Comparison of ENCODE assay signal across 13 cellular contexts in genomic region chr11:35211952-35212351, GRCh38.
DNase-seq lines count a peak whose midpoint lies in the region; ATAC-seq and TF ChIP-seq lines count a peak whose summit lies in the region.
"Had no signal": no experiment of that assay in that cellular context is flagged by ENCODE, and none has a peak within 500 bp of the region (broad histone marks: within the 10 kb centered on the region; RNA-seq: fewer than 3 reads in every experiment).

No MANE protein-coding gene starts in this region.

- H3K27ac ChIP-seq in IMR-90 (ENCODE audit: insufficient read depth, low read length) (0 out of 2 replicates have a peak overlapping the region, but pooled peaks have one; percentile 98), Panc1 (ENCODE audit: low read length) (peak overlapping the region; percentile 60), fibroblast of lung (ENCODE audit: insufficient read depth, low read length) (peak overlapping the region; percentile 64), spleen (peak overlapping the region in 7 of 8 donors; percentile 74 to 91 (median 82)), GM23338 (ENCODE audit: low read depth) (no peak overlapping the region)

- H3K9me3 ChIP-seq in IMR-90 (ENCODE audit: control insufficient read depth, insufficient read depth, low read length) (peaks cover 6% of the 10 kb centered on the region; the same call in 1 of the 2 replicates), Panc1 (ENCODE audit: control insufficient read depth, insufficient read depth, low read depth, low read length) (no peaks in the 10 kb centered on the region), fibroblast of lung (ENCODE audit: control insufficient read depth, insufficient read depth, low read depth, low read length) (no peaks in the 10 kb centered on the region), spleen (peaks cover 0 to 14% (median 12%) of the 10 kb centered on the region in 8 donors)
- H3K9me3 ChIP-seq: MG63 had no signal

- no peak overlapping the region for H4K5ac ChIP-seq in IMR-90 (ENCODE audit: low read depth, low read length)

- no peak overlapping the region for H3K4me3 ChIP-seq in IMR-90 (ENCODE audit: insufficient read depth, low read depth, low read length)
- H3K4me3 ChIP-seq in Panc1 (ENCODE audit: low read depth in 2 of 2, low read length in 2 of 2), result no peak overlapping the region
- no peak overlapping the region for H3K4me3 ChIP-seq in fibroblast of lung (replicated peaks in 1 of 4; ENCODE audit: control extremely low read depth in 1 of 4, insufficient read depth in 1 of 4, low read depth in 3 of 4, low read length in 4 of 4)
- peak overlapping the region in 1 of 8 donors; percentile 38 for H3K4me3 ChIP-seq in spleen
- H3K4me3 ChIP-seq in GM23338, result no peak overlapping the region
- H3K4me3 ChIP-seq: MG63 had no signal

- no peak overlapping the region for H3K18ac ChIP-seq in IMR-90 (ENCODE audit: low read depth, low read length)

- H2AFZ ChIP-seq in IMR-90 (replicated peaks; ENCODE audit: low read length, poor library complexity) (no peak overlapping the region), fibroblast of lung (ENCODE audit: low read length) (no peak overlapping the region), GM23338 (no peak overlapping the region)

- H3K36me3 ChIP-seq in IMR-90 (ENCODE audit: control insufficient read depth, insufficient read depth, low read length), result peaks cover 46% of the 10 kb centered on the region
- peaks cover 48% of the 10 kb centered on the region for H3K36me3 ChIP-seq in Panc1 (ENCODE audit: control insufficient read depth, insufficient read depth, low read length)
- H3K36me3 ChIP-seq in fibroblast of lung (ENCODE audit: control insufficient read depth, insufficient read depth, low read length), result peaks cover 24% of the 10 kb centered on the region
- peaks cover 2 to 91% (median 38%) of the 10 kb centered on the region in 6 donors for H3K36me3 ChIP-seq in spleen
- H3K36me3 ChIP-seq in GM23338 (ENCODE audit: insufficient read depth), result no peaks in the 10 kb centered on the region

- no CpG with 5 or more reads among the region's 3 CpGs for WGBS in IMR-90 (ENCODE audit: extremely low coverage in 2 of 2, insufficient read length in 1 of 2), 2 experiments
- WGBS in spleen, 5 donors, result 31 to 51% (median 49%) methylated on average over 3 of the region's 3 CpGs

- no peak overlapping the region for H2BK20ac ChIP-seq in IMR-90 (ENCODE audit: low read depth, low read length)

- no peaks in the 10 kb centered on the region for H3K27me3 ChIP-seq in IMR-90 (ENCODE audit: control insufficient read depth, insufficient read depth, low read length)
- H3K27me3 ChIP-seq in Panc1 (ENCODE audit: control insufficient read depth, insufficient read depth, low read length), result no peaks in the 10 kb centered on the region
- no peaks in the 10 kb centered on the region for H3K27me3 ChIP-seq in fibroblast of lung (ENCODE audit: control insufficient read depth, insufficient read depth, low read length)
- no peaks in the 10 kb centered on the region for H3K27me3 ChIP-seq in spleen (replicated peaks in 1 of 7)
- H3K27me3 ChIP-seq in GM23338 (ENCODE audit: insufficient read depth), result no peaks in the 10 kb centered on the region
- H3K27me3 ChIP-seq: MG63 had no signal

- BruUV-seq in IMR-90 (replicated peaks; lab: Mats Ljungman, UMichigan), result no TSS peak
- BruUV-seq in Panc1 (replicated peaks; lab: Mats Ljungman, UMichigan), result no TSS peak

- no peak overlapping the region for H4K91ac ChIP-seq in IMR-90 (ENCODE audit: insufficient read depth, low read depth, low read length)

- peaks cover 4% of the 10 kb centered on the region; the same call in 2 of the 3 replicates for H3K9me3 Mint-ChIP-seq in GM23338
- H3K9me3 Mint-ChIP-seq: stimulated activated naive CD8-positive, alpha-beta T cell treated with anti-CD3 and anti-CD28 coated beads, Interleukin-15, Interleukin-2, amounts not matched to agents 100 ng/mL and 50 ng/mL, for 24 hours had no signal

- no peak for TF ChIP-seq POLR2A in IMR-90 (IDR thresholded peaks at IDR 0.05; ENCODE audit: low read depth, low read length)
- no peak for TF ChIP-seq POLR2A in spleen (IDR thresholded peaks at IDR 0.05)

- no peak overlapping the region for H2BK15ac ChIP-seq in IMR-90 (ENCODE audit: low read depth, low read length)

- H2BK5ac ChIP-seq in IMR-90 (ENCODE audit: low read depth, low read length, poor library complexity, severe bottlenecking), result peak overlapping the region; percentile 95

- peaks cover 25% of the 10 kb centered on the region for H3K9me2 ChIP-seq in GM23338 (ENCODE audit: insufficient read depth)

- H3K79me2 ChIP-seq in fibroblast of lung (ENCODE audit: control insufficient read depth, insufficient read depth, low read length), result peaks cover 31% of the 10 kb centered on the region
- H3K79me2 ChIP-seq in GM23338 (replicated peaks; ENCODE audit: insufficient read depth), result no peaks in the 10 kb centered on the region

- H3K27ac Mint-ChIP-seq in GM23338, result no peak overlapping the region
- H3K27ac Mint-ChIP-seq: activated naive CD4-positive, alpha-beta T cell treated with anti-CD3 and anti-CD28 coated beads, Interleukin-2, amount 50 U/mL, for 72 hours; stimulated activated naive CD8-positive, alpha-beta T cell treated with anti-CD3 and anti-CD28 coated beads, Interleukin-15, Interleukin-2, amounts not matched to agents 100 ng/mL and 50 ng/mL, for 24 hours had no signal

- ATAC-seq in IMR-90 (ENCODE audit: low read depth) (no peak), Panc1 (no peak), GM23338 (no peak)
- ATAC-seq: activated naive CD4-positive, alpha-beta T cell treated with anti-CD3 and anti-CD28 coated beads, Interleukin-2, amount 50 U/mL, for 72 hours had no signal

- H2AK9ac ChIP-seq in IMR-90 (replicated peaks; ENCODE audit: low read depth, low read length, poor library complexity), result no peak overlapping the region

- no peak overlapping the region for H2AK5ac ChIP-seq in IMR-90 (ENCODE audit: low read depth, low read length)

- peaks cover 36 to 62% of the 10 kb centered on the region in 2 experiments for H3K79me1 ChIP-seq in IMR-90 (ENCODE audit: low read depth in 1 of 2, low read length in 2 of 2)

- no peak overlapping the region for H2BK120ac ChIP-seq in IMR-90 (ENCODE audit: low read depth, low read length)

- H3K4me2 ChIP-seq in IMR-90 (ENCODE audit: low read depth, low read length) (no peak overlapping the region), fibroblast of lung (ENCODE audit: extremely low read depth, insufficient read depth, low read length) (no peak overlapping the region), GM23338 (no peak overlapping the region)

- intact Hi-C loops in IMR-90 (cut with micrococcal nuclease), result loop anchor here (5.0 kb wide), 1 partner anchor 285 kb away; no protein-coding TSS in a partner anchor
- intact Hi-C loops in Panc1 (cut with micrococcal nuclease; ENCODE audit: unreplicated experiment), result no loop called here
- intact Hi-C loops in spleen (cut with DNase I; ENCODE audit: low total_unique reads), result no loop called here
- intact Hi-C loops in head of caudate nucleus (cut with DNase I), result no loop called here

- TF ChIP-seq RAD21 in IMR-90 (IDR thresholded peaks at IDR 0.05; ENCODE audit: low read length), result no peak

- H3K36me3 Mint-ChIP-seq in GM23338 (ENCODE audit: low read depth), result no peaks in the 10 kb centered on the region

- peaks cover 12% of the 10 kb centered on the region for H3K9me1 ChIP-seq in IMR-90 (ENCODE audit: insufficient read depth, low read length)

- H3K23ac ChIP-seq in IMR-90 (ENCODE audit: low read depth, low read length), result no peak overlapping the region

- no peak overlapping the region for H3K56ac ChIP-seq in IMR-90 (ENCODE audit: extremely low read depth, insufficient read depth, low read length)

- no peak overlapping the region for H3K4me3 Mint-ChIP-seq in GM23338
- H3K4me3 Mint-ChIP-seq: activated CD4-positive, alpha-beta memory T cell treated with anti-CD3 and anti-CD28 coated beads for 36 hours; stimulated activated naive CD8-positive, alpha-beta T cell treated with anti-CD3 and anti-CD28 coated beads, Interleukin-15, Interleukin-2, amounts not matched to agents 100 ng/mL and 50 ng/mL, for 24 hours had no signal

- H3K4me1 ChIP-seq in IMR-90 (ENCODE audit: control insufficient read depth, insufficient read depth, low read length) (peaks cover 28% of the 10 kb centered on the region), Panc1 (ENCODE audit: control insufficient read depth, insufficient read depth, low read length) (peaks cover 73% of the 10 kb centered on the region), fibroblast of lung (ENCODE audit: control insufficient read depth, extremely low read depth, insufficient read depth, low read length) (peaks cover 26% of the 10 kb centered on the region), spleen (peaks cover 19 to 65% (median 43%) of the 10 kb centered on the region in 6 donors), GM23338 (ENCODE audit: insufficient read depth) (peaks cover 29% of the 10 kb centered on the region)

- H3K4ac ChIP-seq in IMR-90 (ENCODE audit: low read depth, low read length), result no peak overlapping the region

- DNase-seq in IMR-90 (no peak), Panc1 (ENCODE audit: low read depth, low spot score) (no peak), fibroblast of lung (ENCODE audit: low read depth in 2 of 2) (no peak), spleen (no peak), COR-L47 (lab: John Stamatoyannopoulos, UW) (no peak), GM23338 (ENCODE audit: low spot score) (no peak), head of caudate nucleus (no peak)
- DNase-seq: activated CD4-positive, alpha-beta memory T cell treated with anti-CD3 and anti-CD28 coated beads for 36 hours; MG63; NCI-H526; stimulated activated CD4-positive, alpha-beta T cell treated with anti-CD3 and anti-CD28 coated beads, Interleukin-4, amount 100 ng/mL, for 24 hours had no signal

- peaks cover 38% of the 10 kb centered on the region; the same call in 2 of the 3 replicates for H3K4me1 Mint-ChIP-seq in GM23338

- H4K20me1 ChIP-seq in IMR-90 (ENCODE audit: insufficient read depth, low read length), result peaks cover 14% of the 10 kb centered on the region; the same call in 1 of the 2 replicates
- no peaks in the 10 kb centered on the region for H4K20me1 ChIP-seq in fibroblast of lung (ENCODE audit: control insufficient read depth, extremely low read depth, insufficient read depth, low read length)
- no peaks in the 10 kb centered on the region for H4K20me1 ChIP-seq in GM23338 (replicated peaks; ENCODE audit: insufficient read depth)

- POLR2A ChIA-PET in IMR-90 (lab: Charles Lee; ENCODE audit: unreplicated experiment) (no interaction called here), Panc1 (lab: Charles Lee) (no interaction called here)

- dilution Hi-C loops in IMR-90 (cut with HindIII; ENCODE audit: low sequenced_read_pairs, unreplicated experiment), result no loop called here

- TF ChIP-seq CTCF in IMR-90 (conservative IDR thresholded peaks at IDR 0.05; ENCODE audit: low read depth, low read length) (no peak), Panc1 (IDR thresholded peaks at IDR 0.05) (no peak), fibroblast of lung (conservative IDR thresholded peaks at IDR 0.05 in 1 of 2, IDR thresholded peaks at IDR 0.05 in 1 of 2; ENCODE audit: low read depth in 1 of 2, low read length in 2 of 2) (no peak), spleen (IDR thresholded peaks at IDR 0.05 in 8 of 11, conservative IDR thresholded peaks at IDR 0.05 in 3 of 11) (no peak), GM23338 (conservative IDR thresholded peaks at IDR 0.05; ENCODE audit: low read depth in 2 of 2) (no peak)

- no peak overlapping the region for H3K14ac ChIP-seq in IMR-90 (replicated peaks; ENCODE audit: low read depth, low read length)

- H3K27me3 Mint-ChIP-seq in GM23338 (ENCODE audit: insufficient read depth, low read depth, poor library complexity), result no peaks in the 10 kb centered on the region
- H3K27me3 Mint-ChIP-seq: activated CD4-positive, alpha-beta memory T cell treated with anti-CD3 and anti-CD28 coated beads for 36 hours; stimulated activated naive CD8-positive, alpha-beta T cell treated with anti-CD3 and anti-CD28 coated beads, Interleukin-15, Interleukin-2, amounts not matched to agents 100 ng/mL and 50 ng/mL, for 24 hours had no signal

- H4K8ac ChIP-seq in IMR-90 (ENCODE audit: low read depth in 2 of 2, low read length in 2 of 2), result no peak overlapping the region; a peak in 1 of 4 replicates

- CTCF ChIA-PET in IMR-90 (lab: Yijun Ruan, JAX) (no interaction called here), Panc1 (lab: Charles Lee) (no interaction called here)

- H3F3A ChIP-seq in GM23338 (replicated peaks; ENCODE audit: low read depth), result no peaks in the 10 kb centered on the region

- H3K9ac ChIP-seq in IMR-90 (ENCODE audit: low read depth, low read length), result no peak overlapping the region
- H3K9ac ChIP-seq in fibroblast of lung (ENCODE audit: insufficient read depth, low read length), result no peak overlapping the region

- in situ Hi-C loops in IMR-90 (cut with MboI; ENCODE audit: low sequenced_read_pairs) (no loop called here), Panc1 (cut with HindIII; ENCODE audit: low pct_unique_long_range_greater_than_20kb, low sequenced_read_pairs) (no loop called here)
